Comparison of ENCODE assay signal across 9 cellular contexts in the genomic region with DNA sequence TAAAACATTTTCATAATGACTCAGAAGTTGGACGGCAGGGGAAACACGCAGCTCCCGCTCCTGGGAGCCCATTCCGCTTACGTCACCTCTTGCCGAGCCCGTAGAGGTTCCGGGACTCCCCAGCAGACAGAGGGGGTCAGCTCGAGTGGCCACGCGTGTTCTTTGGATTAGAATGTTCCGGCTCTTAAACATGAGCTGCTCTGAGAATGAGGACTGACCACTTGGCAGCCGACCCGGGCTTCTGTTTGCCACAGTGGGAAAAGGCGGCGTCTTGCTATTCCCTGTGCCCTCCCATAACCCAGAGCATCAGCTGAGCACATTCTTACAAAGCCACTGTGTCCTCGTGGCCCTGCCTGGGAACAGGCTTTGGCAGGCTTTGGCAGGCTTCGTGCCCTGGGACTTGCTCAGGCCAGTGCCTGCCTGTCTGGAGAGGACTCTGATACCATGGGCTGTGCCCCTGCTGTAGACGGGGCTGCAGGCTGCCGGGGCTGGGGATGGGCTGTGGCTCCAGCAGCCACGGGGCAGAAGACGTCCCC. TPM values are rescaled to one million over a fixed set of nuclear protein-coding genes. Genes with fewer than 3 reads are reported as not detected.
A peak's percentile ranks its signal among the peaks of the same experiment; 100 is the strongest.
DNase-seq lines count a peak whose midpoint lies in the region; ATAC-seq and TF ChIP-seq lines count a peak whose summit lies in the region.
"Had no signal": no experiment of that assay in that cellular context is flagged by ENCODE, and none has a peak within 500 bp of the region (broad histone marks: within the 10 kb centered on the region; RNA-seq: fewer than 3 reads in every experiment).

No MANE protein-coding gene starts in this region.

- DNase-seq in HS-5 (ENCODE audit: low read depth) (peak; percentile 71), chondrocyte (ENCODE audit: low spot score) (peak; percentile 90), kidney glomerular epithelial cell (lab: John Stamatoyannopoulos, UW) (peak; percentile 98), islet precursor cell (no peak), HEK293T (ENCODE audit: extremely low spot score) (no peak)
- DNase-seq in stimulated activated CD4-positive, alpha-beta T cell treated with anti-CD3 and anti-CD28 coated beads, Interleukin-4, amount 100 ng/mL, for 4 hours = no peak

- peaks cover 7 to 39% of the 10 kb centered on the region in 2 donors for H3K36me3 ChIP-seq in stomach smooth muscle (ENCODE audit: control insufficient read depth in 2 of 2, insufficient read depth in 2 of 2, low read length in 2 of 2)

- H3K9me3 Mint-ChIP-seq in chondrocyte (ENCODE audit: low read depth) = no peaks in the 10 kb centered on the region
- H3K9me3 Mint-ChIP-seq: activated naive CD4-positive, alpha-beta T cell treated with anti-CD3 and anti-CD28 coated beads, Interleukin-2, amount 50 U/mL, for 24 hours had no signal

- H3K4me1 ChIP-seq in stomach smooth muscle (ENCODE audit: control insufficient read depth, insufficient read depth, low read length) = peaks cover 4% of the 10 kb centered on the region

- H3K27ac ChIP-seq in stomach smooth muscle (ENCODE audit: low read length) = peak overlapping the region; percentile 41

- peaks cover 32% of the 10 kb centered on the region for H3K4me1 Mint-ChIP-seq in chondrocyte (ENCODE audit: low read depth)
- H3K4me1 Mint-ChIP-seq: activated naive CD4-positive, alpha-beta T cell treated with anti-CD3 and anti-CD28 coated beads, Interleukin-2, amount 50 U/mL, for 24 hours had no signal

- CTCF ChIA-PET in HEK293T (lab: Yijun Ruan, JAX) = interaction anchor here (0.6 kb wide), 2 partner anchors 717 to 1838 kb away, joined by 3 read pairs; no protein-coding TSS in a partner anchor

- no peaks in the 10 kb centered on the region for H3K27me3 ChIP-seq in stomach smooth muscle (ENCODE audit: control insufficient read depth in 1 of 2, insufficient read depth in 2 of 2, low read length in 2 of 2)

- H3K4me3 ChIP-seq in stomach smooth muscle (ENCODE audit: low read length in 2 of 2) = no peak overlapping the region

- no peak for TF ChIP-seq CTCF in chondrocyte (IDR thresholded peaks at IDR 0.05)

- H3K27ac Mint-ChIP-seq in chondrocyte (ENCODE audit: unreplicated experiment) = peak overlapping the region; percentile 98
- H3K27ac Mint-ChIP-seq: activated naive CD4-positive, alpha-beta T cell treated with anti-CD3 and anti-CD28 coated beads, Interleukin-2, amount 50 U/mL, for 24 hours had no signal

- H3K36me3 Mint-ChIP-seq in chondrocyte (ENCODE audit: low read depth) = peaks cover 44% of the 10 kb centered on the region

- H3K27me3 Mint-ChIP-seq in chondrocyte (ENCODE audit: low read depth) = no peaks in the 10 kb centered on the region
- H3K27me3 Mint-ChIP-seq: activated naive CD4-positive, alpha-beta T cell treated with anti-CD3 and anti-CD28 coated beads, Interleukin-2, amount 50 U/mL, for 24 hours had no signal

- ATAC-seq in GM21367 (IDR thresholded peaks at IDR 0.05; ENCODE audit: unreplicated experiment) = no peak

- H3K4me3 Mint-ChIP-seq in chondrocyte (ENCODE audit: unreplicated experiment) = peak overlapping the region; percentile 31
- H3K4me3 Mint-ChIP-seq: activated naive CD4-positive, alpha-beta T cell treated with anti-CD3 and anti-CD28 coated beads, Interleukin-2, amount 50 U/mL, for 24 hours had no signal

- POLR2A ChIA-PET in HEK293T (lab: Yijun Ruan, JAX) = no interaction called here

- no peaks in the 10 kb centered on the region for H3K9me3 ChIP-seq in stomach smooth muscle (ENCODE audit: control insufficient read depth in 2 of 2, low read length in 2 of 2)

- H3K9ac ChIP-seq in stomach smooth muscle (ENCODE audit: low read length in 2 of 2) = no peak overlapping the region

TF ChIP-seq in HEK293T, 16 proteins besides CTCF, POLR2A, EP300 and RAD21:
- no peak for TF ChIP-seq TARDBP (IDR thresholded peaks at IDR 0.05)
- TF ChIP-seq, protein P1, sequence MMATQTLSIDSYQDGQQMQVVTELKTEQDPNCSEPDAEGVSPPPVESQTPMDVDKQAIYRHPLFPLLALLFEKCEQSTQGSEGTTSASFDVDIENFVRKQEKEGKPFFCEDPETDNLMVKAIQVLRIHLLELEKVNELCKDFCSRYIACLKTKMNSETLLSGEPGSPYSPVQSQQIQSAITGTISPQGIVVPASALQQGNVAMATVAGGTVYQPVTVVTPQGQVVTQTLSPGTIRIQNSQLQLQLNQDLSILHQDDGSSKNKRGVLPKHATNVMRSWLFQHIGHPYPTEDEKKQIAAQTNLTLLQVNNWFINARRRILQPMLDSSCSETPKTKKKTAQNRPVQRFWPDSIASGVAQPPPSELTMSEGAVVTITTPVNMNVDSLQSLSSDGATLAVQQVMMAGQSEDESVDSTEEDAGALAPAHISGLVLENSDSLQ (IDR thresholded peaks at IDR 0.05) = no peak
- TF ChIP-seq FOXM1 (IDR thresholded peaks at IDR 0.05; ENCODE audit: borderline replicate concordance) = no peak
- no peak for TF ChIP-seq LEF1 (IDR thresholded peaks at IDR 0.05; ENCODE audit: borderline replicate concordance)
- TF ChIP-seq ELF4 (IDR thresholded peaks at IDR 0.05) = no peak
- TF ChIP-seq SP1 (IDR thresholded peaks at IDR 0.05) = no peak
- TF ChIP-seq NFRKB (IDR thresholded peaks at IDR 0.05) = no peak
- TF ChIP-seq SUZ12 (IDR thresholded peaks at IDR 0.05) = no peak

RNA-seq across cellular contexts. Expression of a gene that starts 40.1 kb away (rescaled TPM):
- total RNA-seq in chondrocyte = 151 to 188 TPM (median 182 TPM) in 3 replicates

Comparison
In these comparisons a context has a peak if more than half of its experiments do, and no peak if none do; other contexts are left out.
1. DNase-seq: peak in HS-5 (single experiment), chondrocyte (single experiment) and kidney glomerular epithelial cell (single experiment); none in stimulated activated CD4-positive, alpha-beta T cell treated with anti-CD3 and anti-CD28 coated beads, Interleukin-4, amount 100 ng/mL, for 4 hours (0 of 2), islet precursor cell (single experiment) and HEK293T (single experiment).